12 cellular contexts compared by ENCODE assay signal in genomic region chr10:76150139-76150885, GRCh38.
A peak's percentile ranks its signal among the peaks of the same experiment; 100 is the strongest.
DNase-seq lines count a peak whose midpoint lies in the region; ATAC-seq and TF ChIP-seq lines count a peak whose summit lies in the region.
"Had no signal": no experiment of that assay in that cellular context is flagged by ENCODE, and none has a peak within 500 bp of the region (broad histone marks: within the 10 kb centered on the region; RNA-seq: fewer than 3 reads in every experiment).

No MANE protein-coding gene starts in this region.

- H3K36me3 ChIP-seq in liver (ENCODE audit: control insufficient read depth in 4 of 4, insufficient read depth in 3 of 4, low read depth in 1 of 4, low read length in 3 of 4) (no peaks in the 10 kb centered on the region), stomach smooth muscle (ENCODE audit: control insufficient read depth in 2 of 2, insufficient read depth in 2 of 2, low read length in 2 of 2) (no peaks in the 10 kb centered on the region), spleen (no peaks in the 10 kb centered on the region)

- CTCF ChIA-PET in activated CD4-positive, alpha-beta T cell treated with anti-CD3 and anti-CD28 coated beads for 36 hours (lab: Charles Lee): no interaction called here

- no peaks in the 10 kb centered on the region for H3K27me3 ChIP-seq in liver (ENCODE audit: control insufficient read depth in 4 of 4, insufficient read depth in 4 of 4, low read length in 3 of 4)
- no peaks in the 10 kb centered on the region for H3K27me3 ChIP-seq in stomach smooth muscle (ENCODE audit: control insufficient read depth in 1 of 2, insufficient read depth in 2 of 2, low read length in 2 of 2)
- no peaks in the 10 kb centered on the region for H3K27me3 ChIP-seq in spleen (replicated peaks in 1 of 7)

- peaks cover 23% of the 10 kb centered on the region for H3K4me1 Mint-ChIP-seq in chondrocyte (ENCODE audit: low read depth)
- H3K4me1 Mint-ChIP-seq in activated CD4-positive, alpha-beta T cell treated with anti-CD3 and anti-CD28 coated beads for 36 hours: no peaks in the 10 kb centered on the region
- H3K4me1 Mint-ChIP-seq: activated CD4-positive, alpha-beta T cell treated with anti-CD3 and anti-CD28 coated beads, Interleukin-2, amount 10 ng/mL, durations not matched to agents 24 days and 14 days; activated naive CD4-positive, alpha-beta T cell treated with anti-CD3 and anti-CD28 coated beads, Interleukin-2, amount 50 U/mL, for 24 hours; memory B cell had no signal

- H3K9ac ChIP-seq in liver (ENCODE audit: low read depth in 1 of 2, low read length in 2 of 2) (no peak overlapping the region), stomach smooth muscle (ENCODE audit: low read length in 2 of 2) (peak overlapping the region in 1 of 2 donors; percentile 13)

- no peak for ATAC-seq in HG02610 (IDR thresholded peaks at IDR 0.05; ENCODE audit: unreplicated experiment)
- no peak for ATAC-seq in activated CD4-positive, alpha-beta T cell treated with anti-CD3 and anti-CD28 coated beads for 36 hours

- DNase-seq in chondrocyte (ENCODE audit: low spot score) (no peak), spleen (no peak), COLO829 (ENCODE audit: low spot score) (no peak)
- DNase-seq in activated CD4-positive, alpha-beta T cell treated with anti-CD3 and anti-CD28 coated beads for 36 hours: no peak
- DNase-seq: activated CD4-positive, alpha-beta T cell treated with anti-CD3 and anti-CD28 coated beads, Interleukin-2, amount 10 ng/mL, durations not matched to agents 24 days and 14 days; stimulated activated naive CD4-positive, alpha-beta T cell treated with Interleukin-2 at 50 U/mL for 16 hours had no signal

- H3K9me3 Mint-ChIP-seq in chondrocyte (ENCODE audit: low read depth): peaks cover 35% of the 10 kb centered on the region
- H3K9me3 Mint-ChIP-seq in activated CD4-positive, alpha-beta T cell treated with anti-CD3 and anti-CD28 coated beads for 36 hours (ENCODE audit: low read depth): peaks cover 5% of the 10 kb centered on the region

- intact Hi-C loops in activated CD4-positive, alpha-beta T cell treated with anti-CD3 and anti-CD28 coated beads for 36 hours (cut with DNase I, micrococcal nuclease): no loop called here
- intact Hi-C loops in spleen (cut with DNase I; ENCODE audit: low total_unique reads): no loop called here

- TF ChIP-seq EP300 in Ishikawa (IDR thresholded peaks at IDR 0.05; ENCODE audit: borderline replicate concordance): no peak

- H3K27ac ChIP-seq in liver (ENCODE audit: low read depth in 1 of 2, low read length in 2 of 2): no peak overlapping the region
- peak overlapping the region; percentile 53 for H3K27ac ChIP-seq in stomach smooth muscle (ENCODE audit: low read length)
- peak overlapping the region in 3 of 8 donors; percentile 10 to 46 (median 32) for H3K27ac ChIP-seq in spleen

- H3K4me3 Mint-ChIP-seq in chondrocyte (ENCODE audit: unreplicated experiment): no peak overlapping the region
- no peak overlapping the region for H3K4me3 Mint-ChIP-seq in activated CD4-positive, alpha-beta T cell treated with anti-CD3 and anti-CD28 coated beads for 36 hours
- H3K4me3 Mint-ChIP-seq: activated CD4-positive, alpha-beta T cell treated with anti-CD3 and anti-CD28 coated beads, Interleukin-2, amount 10 ng/mL, durations not matched to agents 24 days and 14 days; activated naive CD4-positive, alpha-beta T cell treated with anti-CD3 and anti-CD28 coated beads, Interleukin-2, amount 50 U/mL, for 24 hours; memory B cell had no signal

- no peak for TF ChIP-seq RAD21 in Ishikawa (IDR thresholded peaks at IDR 0.05; ENCODE audit: low read depth)
- no peak for TF ChIP-seq RAD21 in liver (IDR thresholded peaks at IDR 0.05)

- 76% methylated on average over 18 of the region's 18 CpGs for WGBS in liver
- WGBS in spleen, 5 donors: 67 to 81% (median 77%) methylated on average over 16 to 18 of the region's 18 CpGs

- TF ChIP-seq POLR2A in spleen (IDR thresholded peaks at IDR 0.05): no peak

- POLR2A ChIA-PET in activated CD4-positive, alpha-beta T cell treated with anti-CD3 and anti-CD28 coated beads for 36 hours (lab: Charles Lee): no interaction called here

- peak overlapping the region; percentile 85 for H3K27ac Mint-ChIP-seq in chondrocyte (ENCODE audit: unreplicated experiment)
- no peak overlapping the region for H3K27ac Mint-ChIP-seq in activated CD4-positive, alpha-beta T cell treated with anti-CD3 and anti-CD28 coated beads for 36 hours
- H3K27ac Mint-ChIP-seq: activated CD4-positive, alpha-beta T cell treated with anti-CD3 and anti-CD28 coated beads, Interleukin-2, amount 10 ng/mL, durations not matched to agents 24 days and 14 days; activated naive CD4-positive, alpha-beta T cell treated with anti-CD3 and anti-CD28 coated beads, Interleukin-2, amount 50 U/mL, for 24 hours; memory B cell had no signal

- H3K9me3 ChIP-seq in liver (ENCODE audit: control insufficient read depth in 4 of 4, low read length in 3 of 4): peaks cover 0 to 2% (median 0%) of the 10 kb centered on the region in 4 donors
- peaks cover 0 to 4% of the 10 kb centered on the region in 2 donors for H3K9me3 ChIP-seq in stomach smooth muscle (ENCODE audit: control insufficient read depth in 2 of 2, low read length in 2 of 2)
- peaks cover 0 to 24% (median 8%) of the 10 kb centered on the region in 8 donors for H3K9me3 ChIP-seq in spleen

- H3K4me1 ChIP-seq in liver (ENCODE audit: control insufficient read depth in 4 of 4, insufficient read depth in 4 of 4, low read length in 3 of 4): no peaks in the 10 kb centered on the region
- peaks cover 11% of the 10 kb centered on the region for H3K4me1 ChIP-seq in stomach smooth muscle (ENCODE audit: control insufficient read depth, insufficient read depth, low read length)
- peaks cover 0 to 8% (median 0%) of the 10 kb centered on the region in 6 donors for H3K4me1 ChIP-seq in spleen

- TF ChIP-seq CTCF in chondrocyte (IDR thresholded peaks at IDR 0.05) (no peak), liver (IDR thresholded peaks at IDR 0.05; ENCODE audit: low read depth, low read length, missing input control) (no peak), spleen (IDR thresholded peaks at IDR 0.05 in 8 of 11, conservative IDR thresholded peaks at IDR 0.05 in 3 of 11) (no peak)

- peaks cover 5% of the 10 kb centered on the region for H3K36me3 Mint-ChIP-seq in chondrocyte (ENCODE audit: low read depth)
- no peaks in the 10 kb centered on the region for H3K36me3 Mint-ChIP-seq in activated CD4-positive, alpha-beta T cell treated with anti-CD3 and anti-CD28 coated beads for 36 hours (ENCODE audit: low read depth)
- H3K36me3 Mint-ChIP-seq: activated naive CD4-positive, alpha-beta T cell treated with anti-CD3 and anti-CD28 coated beads, Interleukin-2, amount 50 U/mL, for 24 hours; memory B cell had no signal

- H3K27me3 Mint-ChIP-seq in chondrocyte (ENCODE audit: low read depth): peaks cover 3% of the 10 kb centered on the region
- H3K27me3 Mint-ChIP-seq in activated CD4-positive, alpha-beta T cell treated with anti-CD3 and anti-CD28 coated beads for 36 hours: peaks cover 10% of the 10 kb centered on the region
- H3K27me3 Mint-ChIP-seq: activated CD4-positive, alpha-beta T cell treated with anti-CD3 and anti-CD28 coated beads, Interleukin-2, amount 10 ng/mL, durations not matched to agents 24 days and 14 days; activated naive CD4-positive, alpha-beta T cell treated with anti-CD3 and anti-CD28 coated beads, Interleukin-2, amount 50 U/mL, for 24 hours; memory B cell had no signal

- H3K4me3 ChIP-seq in liver (ENCODE audit: low read depth in 1 of 3, low read length in 3 of 3) (no peak overlapping the region), stomach smooth muscle (ENCODE audit: low read length in 2 of 2) (peak overlapping the region; percentile 54 to 59), spleen (no peak overlapping the region)

TF ChIP-seq in Ishikawa, 13 proteins besides CTCF, POLR2A, EP300 and RAD21:
- TF ChIP-seq TEAD4 (IDR thresholded peaks at IDR 0.05) (peak; percentile 20; the same call in 1 of the 2 replicates), CEBPB (IDR thresholded peaks at IDR 0.05) (no peak)

TF ChIP-seq in liver, 16 proteins besides CTCF, POLR2A, EP300 and RAD21:
- TF ChIP-seq TAF1 (conservative IDR thresholded peaks at IDR 0.05) (no peak), SP1 (IDR thresholded peaks at IDR 0.05) (peak; percentile 13)

Comparison
In these comparisons a context has a peak if more than half of its experiments do, and no peak if none do; other contexts are left out.
1. H3K4me3 ChIP-seq: peak in stomach smooth muscle (2 of 2); none in liver (0 of 3) and spleen (0 of 8).